8 cellular contexts compared by ENCODE assay signal in genomic region chr1:46202975-46203737, GRCh38. TPM values are rescaled to one million over a fixed set of nuclear protein-coding genes. Genes with fewer than 3 reads are reported as not detected.
DNase-seq lines count a peak whose midpoint lies in the region; ATAC-seq and TF ChIP-seq lines count a peak whose summit lies in the region.

Gene LURAP1, plus strand, starts transcription at chr1:46203334. Its CDS starts 93 bp downstream, at chr1:46203427.

- no peak for TF ChIP-seq CTCF in fibroblast of mammary gland (conservative IDR thresholded peaks at IDR 0.05; ENCODE audit: control insufficient read depth, insufficient read depth, low read depth, low read length)

- DNase-seq in DMS53 (lab: John Stamatoyannopoulos, UW), result peak; percentile 70
- DNase-seq in NCI-H146 treated with DMSO at 0.1 percent for 48 hours (lab: John Stamatoyannopoulos, UW; ENCODE audit: unreplicated experiment), result peak; percentile 42
- DNase-seq in activated T-cell treated with anti-CD3 and anti-CD28 coated beads, Interleukin-2, amount 50 U/mL, for 4 hours, result peak; percentile 36
- DNase-seq in fibroblast of mammary gland (ENCODE audit: low read depth), result peak; percentile 86
- peak; percentile 79 for DNase-seq in stromal cell of bone marrow (ENCODE audit: low read depth)
- DNase-seq in UCSD-AML1 (lab: John Stamatoyannopoulos, UW; ENCODE audit: unreplicated experiment), result no peak

- peak; percentile 28 to 33 for ATAC-seq in activated T-cell treated with anti-CD3 and anti-CD28 coated beads, Interleukin-2, amount 50 U/mL, for 4 hours
- no peak for ATAC-seq in GM18909 (IDR thresholded peaks at IDR 0.05; ENCODE audit: poor library complexity, unreplicated experiment)

- H3K36me3 Mint-ChIP-seq in activated T-cell treated with anti-CD3 and anti-CD28 coated beads, Interleukin-2, amount 50 U/mL, for 4 hours (ENCODE audit: insufficient read depth), result no peaks in the 10 kb centered on the region

- H3K4me1 Mint-ChIP-seq in activated T-cell treated with anti-CD3 and anti-CD28 coated beads, Interleukin-2, amount 50 U/mL, for 4 hours (ENCODE audit: low read depth), result peaks cover 12% of the 10 kb centered on the region

- H3K4me3 ChIP-seq in fibroblast of mammary gland (ENCODE audit: control insufficient read depth, low read depth, low read length), result peak within 1 kb of the TSS; percentile 88
- no peak within 1 kb of the TSS for H3K4me3 ChIP-seq in mucosa of stomach (ENCODE audit: low read length)

- no peaks in the 10 kb centered on the region for H3K27me3 Mint-ChIP-seq in activated T-cell treated with anti-CD3 and anti-CD28 coated beads, Interleukin-2, amount 50 U/mL, for 4 hours (ENCODE audit: low read depth)

- peak within 1 kb of the TSS; percentile 77 for H3K4me3 Mint-ChIP-seq in activated T-cell treated with anti-CD3 and anti-CD28 coated beads, Interleukin-2, amount 50 U/mL, for 4 hours

- H3K9me3 Mint-ChIP-seq in activated T-cell treated with anti-CD3 and anti-CD28 coated beads, Interleukin-2, amount 50 U/mL, for 4 hours, result no peaks in the 10 kb centered on the region

- H3K9me3 ChIP-seq in mucosa of stomach (ENCODE audit: control insufficient read depth, low read length), result no peaks in the 10 kb centered on the region

- H3K9ac ChIP-seq in mucosa of stomach (ENCODE audit: low read length), result peak within 1 kb of the TSS; percentile 62

- no peaks in the 10 kb centered on the region for H3K36me3 ChIP-seq in mucosa of stomach (ENCODE audit: control insufficient read depth, insufficient read depth, low read length)

- H3K4me1 ChIP-seq in mucosa of stomach (ENCODE audit: control insufficient read depth, insufficient read depth, low read length), result peaks cover 21% of the 10 kb centered on the region

- peaks cover 5% of the 10 kb centered on the region for H3K27me3 ChIP-seq in mucosa of stomach (ENCODE audit: control insufficient read depth, insufficient read depth, low read length)

RNA-seq across cellular contexts. Expression of gene LURAP1, which starts in this region (rescaled TPM):
- total RNA-seq in activated T-cell treated with anti-CD3 and anti-CD28 coated beads, Interleukin-2, amount 50 U/mL, for 4 hours, result not detected

Comparison
In these comparisons a context has a peak if more than half of its experiments do, and no peak if none do; other contexts are left out.
1. Peak in DNase-seq and ATAC-seq in activated T-cell treated with anti-CD3 and anti-CD28 coated beads, Interleukin-2, amount 50 U/mL, for 4 hours; RNA of the gene not detected or under 1 TPM.